ENCODE assay signal across 1 cellular context in genomic region chr1:44029260-44029910, GRCh38.
TF ChIP-seq lines count a peak whose summit lies in the region.

No MANE protein-coding gene starts in this region.

TF ChIP-seq in HepG2, 621 proteins besides CTCF, POLR2A, EP300 and RAD21 (continued from another document):
- TF ChIP-seq ZNF704 (CRISPR knock-in tag; IDR thresholded peaks at IDR 0.05; ENCODE audit: borderline replicate concordance) (no peak), ATF4 (CRISPR knock-in tag; IDR thresholded peaks at IDR 0.05) (no peak), ZNF34 (CRISPR knock-in tag; IDR thresholded peaks at IDR 0.05; ENCODE audit: borderline replicate concordance) (no peak), ZFX (CRISPR knock-in tag; IDR thresholded peaks at IDR 0.05; ENCODE audit: low read depth) (no peak), ZNF547 (CRISPR knock-in tag; IDR thresholded peaks at IDR 0.05) (no peak), ZBTB40 (IDR thresholded peaks at IDR 0.05) (no peak), ZBTB40 (CRISPR knock-in tag; IDR thresholded peaks at IDR 0.05) (0 out of 2 replicates have a peak, but pooled peaks have one; percentile 29), ZNF691 (CRISPR knock-in tag; IDR thresholded peaks at IDR 0.05; ENCODE audit: borderline replicate concordance, low read depth) (no peak), LBX2 (CRISPR knock-in tag; IDR thresholded peaks at IDR 0.05; ENCODE audit: borderline replicate concordance) (no peak), ARID2 (CRISPR knock-in tag; IDR thresholded peaks at IDR 0.05; ENCODE audit: borderline replicate concordance) (no peak), THAP8 (CRISPR knock-in tag; IDR thresholded peaks at IDR 0.05; ENCODE audit: borderline replicate concordance) (no peak), PHF20 (CRISPR knock-in tag; IDR thresholded peaks at IDR 0.05) (no peak; the same call in 1 of the 2 replicates), NCOA5 (CRISPR knock-in tag; IDR thresholded peaks at IDR 0.05) (no peak), HIC2 (CRISPR knock-in tag; IDR thresholded peaks at IDR 0.05; ENCODE audit: low read depth) (no peak), TMF1 (CRISPR knock-in tag; IDR thresholded peaks at IDR 0.05; ENCODE audit: low read depth) (no peak), ATF5 (CRISPR knock-in tag; IDR thresholded peaks at IDR 0.05; ENCODE audit: low read depth) (0 out of 2 replicates have a peak, but pooled peaks have one; percentile 55), PBX2 (CRISPR knock-in tag; IDR thresholded peaks at IDR 0.05) (no peak), ZSCAN21 (CRISPR knock-in tag; IDR thresholded peaks at IDR 0.05; ENCODE audit: borderline replicate concordance) (no peak), ZNF333 (CRISPR knock-in tag; IDR thresholded peaks at IDR 0.05; ENCODE audit: borderline replicate concordance) (no peak), ZNF256 (CRISPR knock-in tag; conservative IDR thresholded peaks at IDR 0.05) (no peak), HMGXB3 (CRISPR knock-in tag; IDR thresholded peaks at IDR 0.05; ENCODE audit: borderline replicate concordance) (no peak), GATA4 (IDR thresholded peaks at IDR 0.05; ENCODE audit: borderline replicate concordance, low read depth) (no peak), FUBP1 (CRISPR knock-in tag; IDR thresholded peaks at IDR 0.05; ENCODE audit: borderline replicate concordance) (no peak), SRY (CRISPR knock-in tag; IDR thresholded peaks at IDR 0.05) (no peak)
